ENCODE assay signal across 12 cellular contexts in the genomic region with DNA sequence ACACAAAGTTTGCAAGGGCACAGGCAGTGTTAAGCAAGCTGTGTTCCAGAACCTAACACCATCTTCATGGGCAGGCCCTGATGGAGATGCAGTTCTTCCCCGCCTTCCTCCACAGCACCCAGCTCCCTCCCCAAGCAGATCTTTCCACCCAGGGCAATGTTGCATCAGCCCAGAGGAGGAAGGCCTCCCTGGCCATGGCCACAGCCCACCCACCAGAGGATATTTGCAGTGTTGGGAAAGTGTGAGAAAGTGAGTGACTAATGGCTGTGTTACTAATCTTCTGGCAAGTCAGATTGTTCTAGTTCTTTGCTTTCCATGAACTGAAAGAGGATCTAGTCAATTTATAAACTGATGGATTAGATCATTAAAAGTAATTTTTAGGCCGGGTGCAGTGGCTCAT. TPM values are rescaled to one million over a fixed set of nuclear protein-coding genes. Genes with fewer than 3 reads are reported as not detected.
DNase-seq lines count a peak whose midpoint lies in the region; ATAC-seq and TF ChIP-seq lines count a peak whose summit lies in the region.
"Had no signal": no experiment of that assay in that cellular context is flagged by ENCODE, and none has a peak within 500 bp of the region (broad histone marks: within the 10 kb centered on the region; RNA-seq: fewer than 3 reads in every experiment).

No MANE protein-coding gene starts in this region.

- WGBS in stomach, 5 donors: 73 to 86% (median 77%) methylated on average over 2 of the region's 2 CpGs

- no peak overlapping the region for H3K4me3 ChIP-seq in NB4 (ENCODE audit: low read depth, low read length)
- H3K4me3 ChIP-seq in BE2C (ENCODE audit: low read depth, low read length): no peak overlapping the region
- H3K4me3 ChIP-seq in stomach: no peak overlapping the region
- H3K4me3 ChIP-seq: SK-N-MC had no signal

- DNase-seq in Daoy (ENCODE audit: low read depth) (peak; percentile 65), NB4 (ENCODE audit: low read depth) (peak; percentile 17), nephron progenitor cell (no peak), islet precursor cell (no peak), BE2C (no peak), stomach (no peak)
- peak; percentile 18 to 26 (median 26) for DNase-seq in stimulated activated CD4-positive, alpha-beta T cell treated with anti-CD3 and anti-CD28 coated beads, Interleukin-12 subunit alpha, Interleukin-12 subunit beta, amount 100 ng/mL, for 48 hours (ENCODE audit: low read depth in 2 of 3, low spot score in 1 of 3)
- DNase-seq: activated gamma-delta T cell treated with Interleukin-2 at 50 U/mL for 16 hours; naive thymus-derived CD8-positive, alpha-beta T cell; NCI-H187 had no signal

- intact Hi-C loops in stomach (cut with DNase I; ENCODE audit: low total_unique reads): no loop called here

- no peaks in the 10 kb centered on the region for H3K4me1 ChIP-seq in BE2C
- H3K4me1 ChIP-seq in stomach: peaks cover 0 to 10% (median 4%) of the 10 kb centered on the region in 4 donors

- H3K27ac ChIP-seq in stomach: no peak overlapping the region
- H3K27ac ChIP-seq: SK-N-MC had no signal

- H3K9me3 ChIP-seq in BE2C: no peaks in the 10 kb centered on the region
- no peaks in the 10 kb centered on the region for H3K9me3 ChIP-seq in stomach

- no peak overlapping the region for H3K27ac Mint-ChIP-seq in nephron progenitor cell

- TF ChIP-seq CTCF in NB4 (IDR thresholded peaks at IDR 0.05; ENCODE audit: low read depth, low read length) (no peak), nephron progenitor cell (IDR thresholded peaks at IDR 0.05) (no peak), BE2C (IDR thresholded peaks at IDR 0.05; ENCODE audit: low read depth, low read length) (no peak), stomach (IDR thresholded peaks at IDR 0.05) (no peak)

- no peaks in the 10 kb centered on the region for H3K36me3 Mint-ChIP-seq in nephron progenitor cell (ENCODE audit: low read depth)
- H3K36me3 Mint-ChIP-seq: naive thymus-derived CD8-positive, alpha-beta T cell had no signal

- no peak overlapping the region for H3K4me3 Mint-ChIP-seq in nephron progenitor cell
- H3K4me3 Mint-ChIP-seq: naive thymus-derived CD8-positive, alpha-beta T cell had no signal

- peak; percentile 82 for ATAC-seq in esophagus mucosa
- ATAC-seq: naive thymus-derived CD8-positive, alpha-beta T cell had no signal

- H3K36me3 ChIP-seq in BE2C: no peaks in the 10 kb centered on the region
- H3K36me3 ChIP-seq in stomach: no peaks in the 10 kb centered on the region

- no peaks in the 10 kb centered on the region for H3K27me3 ChIP-seq in BE2C
- H3K27me3 ChIP-seq in stomach: no peaks in the 10 kb centered on the region

- H3K9me3 Mint-ChIP-seq in nephron progenitor cell: no peaks in the 10 kb centered on the region
- H3K9me3 Mint-ChIP-seq: naive thymus-derived CD8-positive, alpha-beta T cell had no signal

- H3K4me1 Mint-ChIP-seq in nephron progenitor cell: peaks cover 31% of the 10 kb centered on the region

- TF ChIP-seq EP300 in stomach (IDR thresholded peaks at IDR 0.05): no peak

- TF ChIP-seq POLR2A in NB4 (IDR thresholded peaks at IDR 0.05; ENCODE audit: extremely low read depth, insufficient read length) (no peak), stomach (IDR thresholded peaks at IDR 0.05) (no peak)

- H3K27me3 Mint-ChIP-seq in nephron progenitor cell (ENCODE audit: low read depth, poor library complexity): no peaks in the 10 kb centered on the region
- H3K27me3 Mint-ChIP-seq: naive thymus-derived CD8-positive, alpha-beta T cell had no signal

RNA-seq across cellular contexts. Expression of a gene that starts 42.0 kb away (rescaled TPM):
- total RNA-seq in Daoy (2014; rRNA removed; shearing (Covaris generic)): 2.5 and 7.5 TPM in 2 replicates
- 0.44 TPM for total RNA-seq in esophagus mucosa
- polyA plus RNA-seq in BE2C (2012; ENCODE audit: insufficient read depth, insufficient read length, low read depth): not detected
- 10 to 100 TPM in 2 of 5 donors, 1 to 10 TPM in 3; 1.8 to 15.2 (median 5.8) TPM for total RNA-seq in stomach
- polyA plus RNA-seq in stomach: 1 to 10 TPM; 1.5 to 2.3 (median 2.0) TPM

Comparison
In these comparisons a context has a peak if more than half of its experiments do, and no peak if none do; other contexts are left out.
1. DNase-seq: peak in Daoy (single experiment), NB4 (single experiment) and stimulated activated CD4-positive, alpha-beta T cell treated with anti-CD3 and anti-CD28 coated beads, Interleukin-12 subunit alpha, Interleukin-12 subunit beta, amount 100 ng/mL, for 48 hours (3 of 3); none in nephron progenitor cell (single experiment), islet precursor cell (single experiment), BE2C (single experiment) and stomach (single experiment).